1 cellular context compared by ENCODE assay signal in the genomic region with DNA sequence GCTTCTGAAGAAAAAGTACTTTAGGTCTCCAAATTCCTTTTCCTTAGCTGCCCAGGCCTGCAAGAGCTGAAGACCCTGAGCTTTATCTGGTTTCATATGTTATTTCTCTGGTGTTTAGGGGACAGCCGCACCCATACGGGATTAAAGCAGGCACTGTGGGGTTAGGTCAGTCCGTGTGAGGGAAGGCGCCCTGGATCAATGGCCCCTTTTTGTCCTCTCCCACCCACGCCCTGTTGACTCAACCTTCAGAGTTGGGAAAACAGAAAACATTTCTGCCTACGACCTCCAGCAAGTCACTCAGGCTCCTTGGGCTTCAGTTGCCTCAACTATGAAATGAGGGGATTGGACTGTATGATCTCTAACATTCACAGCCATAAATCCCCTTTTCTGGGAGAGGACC.
TF ChIP-seq lines count a peak whose summit lies in the region.

No MANE protein-coding gene starts in this region.

TF ChIP-seq in GM23338, 12 proteins besides CTCF, POLR2A, EP300 and RAD21:
- no peak for TF ChIP-seq ZNF114 (CRISPR knock-in tag; IDR thresholded peaks at IDR 0.05)
- TF ChIP-seq, protein P1, sequence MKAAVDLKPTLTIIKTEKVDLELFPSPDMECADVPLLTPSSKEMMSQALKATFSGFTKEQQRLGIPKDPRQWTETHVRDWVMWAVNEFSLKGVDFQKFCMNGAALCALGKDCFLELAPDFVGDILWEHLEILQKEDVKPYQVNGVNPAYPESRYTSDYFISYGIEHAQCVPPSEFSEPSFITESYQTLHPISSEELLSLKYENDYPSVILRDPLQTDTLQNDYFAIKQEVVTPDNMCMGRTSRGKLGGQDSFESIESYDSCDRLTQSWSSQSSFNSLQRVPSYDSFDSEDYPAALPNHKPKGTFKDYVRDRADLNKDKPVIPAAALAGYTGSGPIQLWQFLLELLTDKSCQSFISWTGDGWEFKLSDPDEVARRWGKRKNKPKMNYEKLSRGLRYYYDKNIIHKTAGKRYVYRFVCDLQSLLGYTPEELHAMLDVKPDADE (IDR thresholded peaks at IDR 0.05): no peak
- no peak for TF ChIP-seq EZH2 (IDR thresholded peaks at IDR 0.05; ENCODE audit: low read depth, unreplicated experiment)
- TF ChIP-seq NANOG (IDR thresholded peaks at IDR 0.05; ENCODE audit: borderline replicate concordance): no peak
- TF ChIP-seq, protein P2, sequence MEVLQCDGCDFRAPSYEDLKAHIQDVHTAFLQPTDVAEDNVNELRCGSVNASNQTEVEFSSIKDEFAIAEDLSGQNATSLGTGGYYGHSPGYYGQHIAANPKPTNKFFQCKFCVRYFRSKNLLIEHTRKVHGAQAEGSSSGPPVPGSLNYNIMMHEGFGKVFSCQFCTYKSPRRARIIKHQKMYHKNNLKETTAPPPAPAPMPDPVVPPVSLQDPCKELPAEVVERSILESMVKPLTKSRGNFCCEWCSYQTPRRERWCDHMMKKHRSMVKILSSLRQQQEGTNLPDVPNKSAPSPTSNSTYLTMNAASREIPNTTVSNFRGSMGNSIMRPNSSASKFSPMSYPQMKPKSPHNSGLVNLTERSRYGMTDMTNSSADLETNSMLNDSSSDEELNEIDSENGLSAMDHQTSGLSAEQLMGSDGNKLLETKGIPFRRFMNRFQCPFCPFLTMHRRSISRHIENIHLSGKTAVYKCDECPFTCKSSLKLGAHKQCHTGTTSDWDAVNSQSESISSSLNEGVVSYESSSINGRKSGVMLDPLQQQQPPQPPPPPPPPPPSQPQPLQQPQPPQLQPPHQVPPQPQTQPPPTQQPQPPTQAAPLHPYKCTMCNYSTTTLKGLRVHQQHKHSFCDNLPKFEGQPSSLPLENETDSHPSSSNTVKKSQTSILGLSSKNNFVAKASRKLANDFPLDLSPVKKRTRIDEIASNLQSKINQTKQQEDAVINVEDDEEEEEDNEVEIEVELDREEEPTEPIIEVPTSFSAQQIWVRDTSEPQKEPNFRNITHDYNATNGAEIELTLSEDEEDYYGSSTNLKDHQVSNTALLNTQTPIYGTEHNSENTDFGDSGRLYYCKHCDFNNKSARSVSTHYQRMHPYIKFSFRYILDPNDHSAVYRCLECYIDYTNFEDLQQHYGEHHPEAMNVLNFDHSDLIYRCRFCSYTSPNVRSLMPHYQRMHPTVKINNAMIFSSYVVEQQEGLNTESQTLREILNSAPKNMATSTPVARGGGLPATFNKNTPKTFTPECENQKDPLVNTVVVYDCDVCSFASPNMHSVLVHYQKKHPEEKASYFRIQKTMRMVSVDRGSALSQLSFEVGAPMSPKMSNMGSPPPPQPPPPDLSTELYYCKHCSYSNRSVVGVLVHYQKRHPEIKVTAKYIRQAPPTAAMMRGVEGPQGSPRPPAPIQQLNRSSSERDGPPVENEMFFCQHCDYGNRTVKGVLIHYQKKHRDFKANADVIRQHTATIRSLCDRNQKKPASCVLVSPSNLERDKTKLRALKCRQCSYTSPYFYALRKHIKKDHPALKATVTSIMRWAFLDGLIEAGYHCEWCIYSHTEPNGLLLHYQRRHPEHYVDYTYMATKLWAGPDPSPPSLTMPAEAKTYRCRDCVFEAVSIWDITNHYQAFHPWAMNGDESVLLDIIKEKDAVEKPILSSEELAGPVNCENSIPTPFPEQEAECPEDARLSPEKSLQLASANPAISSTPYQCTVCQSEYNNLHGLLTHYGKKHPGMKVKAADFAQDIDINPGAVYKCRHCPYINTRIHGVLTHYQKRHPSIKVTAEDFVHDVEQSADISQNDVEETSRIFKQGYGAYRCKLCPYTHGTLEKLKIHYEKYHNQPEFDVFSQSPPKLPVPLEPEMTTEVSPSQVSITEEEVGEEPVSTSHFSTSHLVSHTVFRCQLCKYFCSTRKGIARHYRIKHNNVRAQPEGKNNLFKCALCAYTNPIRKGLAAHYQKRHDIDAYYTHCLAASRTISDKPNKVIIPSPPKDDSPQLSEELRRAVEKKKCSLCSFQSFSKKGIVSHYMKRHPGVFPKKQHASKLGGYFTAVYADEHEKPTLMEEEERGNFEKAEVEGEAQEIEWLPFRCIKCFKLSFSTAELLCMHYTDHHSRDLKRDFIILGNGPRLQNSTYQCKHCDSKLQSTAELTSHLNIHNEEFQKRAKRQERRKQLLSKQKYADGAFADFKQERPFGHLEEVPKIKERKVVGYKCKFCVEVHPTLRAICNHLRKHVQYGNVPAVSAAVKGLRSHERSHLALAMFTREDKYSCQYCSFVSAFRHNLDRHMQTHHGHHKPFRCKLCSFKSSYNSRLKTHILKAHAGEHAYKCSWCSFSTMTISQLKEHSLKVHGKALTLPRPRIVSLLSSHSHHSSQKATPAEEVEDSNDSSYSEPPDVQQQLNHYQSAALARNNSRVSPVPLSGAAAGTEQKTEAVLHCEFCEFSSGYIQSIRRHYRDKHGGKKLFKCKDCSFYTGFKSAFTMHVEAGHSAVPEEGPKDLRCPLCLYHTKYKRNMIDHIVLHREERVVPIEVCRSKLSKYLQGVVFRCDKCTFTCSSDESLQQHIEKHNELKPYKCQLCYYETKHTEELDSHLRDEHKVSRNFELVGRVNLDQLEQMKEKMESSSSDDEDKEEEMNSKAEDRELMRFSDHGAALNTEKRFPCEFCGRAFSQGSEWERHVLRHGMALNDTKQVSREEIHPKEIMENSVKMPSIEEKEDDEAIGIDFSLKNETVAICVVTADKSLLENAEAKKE (CRISPR knock-in tag; IDR thresholded peaks at IDR 0.05): no peak
- TF ChIP-seq CREB1 (CRISPR knock-in tag; IDR thresholded peaks at IDR 0.05; ENCODE audit: low read depth): no peak
- no peak for TF ChIP-seq EZH2phosphoT487 (IDR thresholded peaks at IDR 0.05; ENCODE audit: unreplicated experiment)
- TF ChIP-seq ZNF331 (CRISPR knock-in tag; IDR thresholded peaks at IDR 0.05; ENCODE audit: low read depth): no peak
- TF ChIP-seq POLR2AphosphoS5 (IDR thresholded peaks at IDR 0.05; ENCODE audit: low read depth): no peak
- TF ChIP-seq, protein P3, sequence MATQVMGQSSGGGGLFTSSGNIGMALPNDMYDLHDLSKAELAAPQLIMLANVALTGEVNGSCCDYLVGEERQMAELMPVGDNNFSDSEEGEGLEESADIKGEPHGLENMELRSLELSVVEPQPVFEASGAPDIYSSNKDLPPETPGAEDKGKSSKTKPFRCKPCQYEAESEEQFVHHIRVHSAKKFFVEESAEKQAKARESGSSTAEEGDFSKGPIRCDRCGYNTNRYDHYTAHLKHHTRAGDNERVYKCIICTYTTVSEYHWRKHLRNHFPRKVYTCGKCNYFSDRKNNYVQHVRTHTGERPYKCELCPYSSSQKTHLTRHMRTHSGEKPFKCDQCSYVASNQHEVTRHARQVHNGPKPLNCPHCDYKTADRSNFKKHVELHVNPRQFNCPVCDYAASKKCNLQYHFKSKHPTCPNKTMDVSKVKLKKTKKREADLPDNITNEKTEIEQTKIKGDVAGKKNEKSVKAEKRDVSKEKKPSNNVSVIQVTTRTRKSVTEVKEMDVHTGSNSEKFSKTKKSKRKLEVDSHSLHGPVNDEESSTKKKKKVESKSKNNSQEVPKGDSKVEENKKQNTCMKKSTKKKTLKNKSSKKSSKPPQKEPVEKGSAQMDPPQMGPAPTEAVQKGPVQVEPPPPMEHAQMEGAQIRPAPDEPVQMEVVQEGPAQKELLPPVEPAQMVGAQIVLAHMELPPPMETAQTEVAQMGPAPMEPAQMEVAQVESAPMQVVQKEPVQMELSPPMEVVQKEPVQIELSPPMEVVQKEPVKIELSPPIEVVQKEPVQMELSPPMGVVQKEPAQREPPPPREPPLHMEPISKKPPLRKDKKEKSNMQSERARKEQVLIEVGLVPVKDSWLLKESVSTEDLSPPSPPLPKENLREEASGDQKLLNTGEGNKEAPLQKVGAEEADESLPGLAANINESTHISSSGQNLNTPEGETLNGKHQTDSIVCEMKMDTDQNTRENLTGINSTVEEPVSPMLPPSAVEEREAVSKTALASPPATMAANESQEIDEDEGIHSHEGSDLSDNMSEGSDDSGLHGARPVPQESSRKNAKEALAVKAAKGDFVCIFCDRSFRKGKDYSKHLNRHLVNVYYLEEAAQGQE (IDR thresholded peaks at IDR 0.05; ENCODE audit: unreplicated experiment): no peak
- no peak for TF ChIP-seq STAT1 (IDR thresholded peaks at IDR 0.05; ENCODE audit: unreplicated experiment)
- no peak for TF ChIP-seq JUNB (IDR thresholded peaks at IDR 0.05; ENCODE audit: unreplicated experiment)
